ENCODE assay signal across 8 cellular contexts in genomic region chr14:20469890-20470858, GRCh38. TPM values are rescaled to one million over a fixed set of nuclear protein-coding genes. Genes with fewer than 3 reads are reported as not detected.
DNase-seq lines count a peak whose midpoint lies in the region; ATAC-seq, FAIRE-seq and TF ChIP-seq lines count a peak whose summit lies in the region.

No MANE protein-coding gene starts in this region.

- H3K14ac ChIP-seq in H1 (ENCODE audit: insufficient read length), result peak overlapping the region; percentile 24

- H3K4me1 ChIP-seq in H1 (replicated peaks in 1 of 4; ENCODE audit: control insufficient read depth in 3 of 4, insufficient read depth in 4 of 4, low read length in 3 of 4) (peaks cover 0 to 5% (median 2%) of the 10 kb centered on the region in 4 experiments; a peak in 3 of 7 replicates), mesodermal cell (ENCODE audit: control insufficient read depth, insufficient read depth, low read length, poor library complexity, severe bottlenecking) (peaks cover 3% of the 10 kb centered on the region)

- no peak for TF ChIP-seq RAD21 in H1 (IDR thresholded peaks at IDR 0.05 in 1 of 2, conservative IDR thresholded peaks at IDR 0.05 in 1 of 2; ENCODE audit: low read depth in 2 of 2, low read length in 2 of 2)

- peak overlapping the region; percentile 93 for H2BK12ac ChIP-seq in H1 (ENCODE audit: low read depth, low read length)

- WGBS in H1 (ENCODE audit: extremely low coverage in 1 of 2, insufficient coverage in 1 of 2, insufficient read length in 1 of 2, insufficient replicate concordance in 2 of 2, low coverage in 1 of 2, low lambda C conversion rate in 2 of 2, missing lambda C conversion rate in 1 of 2), 2 experiments, result 6% methylated on average over 12 of the region's 14 CpGs; no CpG with 5 or more reads in 1 of the 2 experiments
- 0 to 2% methylated on average over 7 to 13 of the region's 14 CpGs for WGBS in mesodermal cell (ENCODE audit: insufficient coverage in 2 of 2), 2 experiments

- peaks cover 12% of the 10 kb centered on the region; the same call in 1 of the 2 replicates for H3K79me1 ChIP-seq in H1 (ENCODE audit: low read depth, low read length)

- 0 out of 2 replicates have a peak overlapping the region, but pooled peaks have one; percentile 76 for H2BK15ac ChIP-seq in H1 (ENCODE audit: low read length)

- peak overlapping the region; percentile 52 for H2AFZ ChIP-seq in H1 (ENCODE audit: low read length)

- TF ChIP-seq POLR2A in H1 (IDR thresholded peaks at IDR 0.05; ENCODE audit: control extremely low read depth in 1 of 2, low read depth in 2 of 2, low read length in 2 of 2), result no peak; a peak in 1 of 3 replicates

- H3K9me3 ChIP-seq in H1 (ENCODE audit: insufficient read depth in 2 of 2, low read depth in 1 of 2, low read length in 1 of 2) (no peaks in the 10 kb centered on the region), mesodermal cell (ENCODE audit: control insufficient read depth, low read length) (no peaks in the 10 kb centered on the region)

- peak overlapping the region; percentile 86 for H2BK5ac ChIP-seq in H1 (ENCODE audit: low read depth, low read length)

- H2BK20ac ChIP-seq in H1 (ENCODE audit: low read length), result no peak overlapping the region

- H4K91ac ChIP-seq in H1 (replicated peaks; ENCODE audit: insufficient read length, low read length), result peak overlapping the region; percentile 86

- ATAC-seq in GM18517 (IDR thresholded peaks at IDR 0.05; ENCODE audit: unreplicated experiment) (peak; percentile 40), HG03060 (IDR thresholded peaks at IDR 0.05; ENCODE audit: low read depth, unreplicated experiment) (peak; percentile 16)

- peaks cover 10% of the 10 kb centered on the region for H3K23me2 ChIP-seq in H1 (ENCODE audit: low read depth, low read length)

- H3K36me3 ChIP-seq in H1 (ENCODE audit: control insufficient read depth in 2 of 4, insufficient read depth in 4 of 4, low read length in 3 of 4), result peaks cover 16 to 29% (median 26%) of the 10 kb centered on the region in 4 experiments; a peak in 7 of 8 replicates
- H3K36me3 ChIP-seq in mesodermal cell (ENCODE audit: control insufficient read depth, insufficient read depth, low read length), result peaks cover 38% of the 10 kb centered on the region

- CTCF ChIA-PET in H1 (lab: Charles Lee; ENCODE audit: partially characterized antibody), result interaction anchor here (1.2 to 1.7 kb wide), 3 partner anchors 54 to 143 kb away, joined by 3 to 10 read pairs (median 4); no protein-coding TSS in a partner anchor

- peak overlapping the region; percentile 85 to 97 (median 90) for H3K4me3 ChIP-seq in H1 (ENCODE audit: extremely low read depth in 1 of 4, insufficient read depth in 2 of 4, low read depth in 3 of 4, low read length in 4 of 4)
- peak overlapping the region; percentile 78 for H3K4me3 ChIP-seq in mesodermal cell (ENCODE audit: extremely low read depth, insufficient read depth, low read length, poor library complexity, severe bottlenecking)

- peaks cover 14 to 36% of the 10 kb centered on the region in 2 experiments; a peak in 3 of 4 replicates for H3K79me2 ChIP-seq in H1 (ENCODE audit: control insufficient read depth in 1 of 2, insufficient read depth in 2 of 2, low read length in 2 of 2)

- H3K4me2 ChIP-seq in H1 (ENCODE audit: insufficient read depth in 1 of 2, low read depth in 2 of 2, low read length in 2 of 2), result peak overlapping the region; percentile 92 to 100

- no peak overlapping the region for H4K8ac ChIP-seq in H1 (ENCODE audit: extremely low read depth, insufficient read depth, low read length)

- H2AK5ac ChIP-seq in H1 (ENCODE audit: low read depth, low read length), result no peak overlapping the region; the same call in 1 of the 2 replicates

- H3K27ac ChIP-seq in 22Rv1 (peak overlapping the region; percentile 92), H1 (ENCODE audit: low read depth, low read length) (peak overlapping the region; percentile 63), mesodermal cell (ENCODE audit: low read depth, low read length, severe bottlenecking) (peak overlapping the region; percentile 79)

- H3K4ac ChIP-seq in H1 (replicated peaks; ENCODE audit: insufficient read length, low read depth, low read length), result peak overlapping the region; percentile 32

- peak; percentile 31 to 35 for DNase-seq in NCI-H446 (lab: John Stamatoyannopoulos, UW)
- peak; percentile 63 to 72 for DNase-seq in activated CD4-positive, alpha-beta T cell treated with anti-CD3 and anti-CD28 coated beads, Interleukin-2, amount 50 U/mL, for 48 hours
- peak in 1 of 2 experiments; percentile 64 for DNase-seq in H1 (ENCODE audit: low read depth in 1 of 2, low spot score in 2 of 2)
- peak; percentile 38 to 50 for DNase-seq in stimulated activated CD8-positive, alpha-beta memory T cell treated with anti-CD3 and anti-CD28 coated beads, Interleukin-7, amount 100 ng/mL, for 4 hours (ENCODE audit: low read depth in 2 of 2)

- no peak for FAIRE-seq in H1 (lab: Jason Lieb, UNC)

- no peaks in the 10 kb centered on the region for H3K27me3 ChIP-seq in H1 (replicated peaks in 1 of 4; ENCODE audit: control insufficient read depth in 3 of 4, extremely low read depth in 1 of 4, insufficient read depth in 3 of 4, low read length in 3 of 4)

- H4K20me1 ChIP-seq in H1 (replicated peaks in 1 of 2; ENCODE audit: control insufficient read depth in 1 of 2, insufficient read depth in 2 of 2, low read length in 2 of 2), result peaks cover 4 to 9% of the 10 kb centered on the region in 2 experiments

- H3K56ac ChIP-seq in H1 (replicated peaks; ENCODE audit: insufficient read length, low read depth, low read length), result peak overlapping the region; percentile 56

- TF ChIP-seq CTCF in 22Rv1 (IDR thresholded peaks at IDR 0.05) (no peak), H1 (IDR thresholded peaks at IDR 0.05; ENCODE audit: control extremely low read depth in 1 of 3, insufficient read depth in 1 of 3, low read depth in 1 of 3, low read length in 3 of 3) (no peak)

- H3K18ac ChIP-seq in H1 (ENCODE audit: extremely low read depth, low read length), result peak overlapping the region; percentile 85

- H3K9ac ChIP-seq in H1 (replicated peaks in 1 of 4; ENCODE audit: extremely low read depth in 1 of 4, low read depth in 3 of 4, low read length in 3 of 4), result peak overlapping the region; percentile 78 to 95 (median 92)

- POLR2A ChIA-PET in H1 (lab: Charles Lee; ENCODE audit: partially characterized antibody), result interaction anchor here (0.6 to 6.7 kb wide), 52 partner anchors 8 to 627 kb away, joined by 3 to 88 read pairs (median 4); partner anchors contain the start of genes APEX1, CCNB1IP1, KLHL33 and OSGEP

- peak overlapping the region; percentile 59 for H2BK120ac ChIP-seq in H1 (replicated peaks; ENCODE audit: low read depth, low read length)

- no peak overlapping the region for H3K23ac ChIP-seq in H1 (ENCODE audit: insufficient read length)

- no peak overlapping the region for H4K5ac ChIP-seq in H1 (ENCODE audit: insufficient read length, low read depth, low read length)

- no peak for TF ChIP-seq EP300 in H1 (IDR thresholded peaks at IDR 0.05; ENCODE audit: borderline replicate concordance in 1 of 2, low read depth in 2 of 2, low read length in 2 of 2)

RNA-seq across cellular contexts. Expression of gene PNP, which starts 1.0 kb away (rescaled TPM):
- total RNA-seq in H1 (2021; fragmentation: NEBNext Ultra II Directional; extraction: Animal tissue kit (Norgen Biotek cat#: 25700)), result 108 and 110 TPM in 2 replicates
- polyA plus RNA-seq in H1 (2011; rRNA removed), result 97.6 and 130 TPM in 2 replicates
- 133 TPM for polyA plus RNA-seq in H1 (2011; cell fraction: cytosol; rRNA removed)
- 74.9 TPM for polyA plus RNA-seq in H1 (2011; cell fraction: nucleus; rRNA removed)
- polyA plus RNA-seq in H1 (2012, experiment 1 of 2), result 101 to 121 TPM (median 113 TPM) in 4 replicates
- 83.6 TPM for polyA plus RNA-seq in H1 (2012, experiment 2 of 2)
- polyA plus RNA-seq in H1 (2013, experiment 1 of 2), result 106 TPM
- 109 TPM for polyA plus RNA-seq in H1 (2013, experiment 2 of 2)
- 112 and 189 TPM in 2 replicates for polyA minus RNA-seq in H1 (2011; rRNA and poly(A)+ RNA removed)
- polyA minus RNA-seq in H1 (2011; cell fraction: cytosol; rRNA and poly(A)+ RNA removed), result 85.6 TPM
- polyA minus RNA-seq in H1 (2011; cell fraction: nucleus; rRNA and poly(A)+ RNA removed), result 56.1 TPM
- 81.2 TPM for polyA plus RNA-seq in mesodermal cell (2013, experiment 1 of 2)
- 60.0 TPM for polyA plus RNA-seq in mesodermal cell (2013, experiment 2 of 2)

RNA-seq across cellular contexts. Expression of gene PIP4P1, which starts 8.9 kb away (rescaled TPM):
- 29.5 and 33.4 TPM in 2 replicates for total RNA-seq in H1 (2021; fragmentation: NEBNext Ultra II Directional; extraction: Animal tissue kit (Norgen Biotek cat#: 25700))
- polyA plus RNA-seq in H1 (2011; rRNA removed), result 60.0 and 67.7 TPM in 2 replicates
- polyA plus RNA-seq in H1 (2011; cell fraction: cytosol; rRNA removed), result 51.0 TPM
- 132 TPM for polyA plus RNA-seq in H1 (2011; cell fraction: nucleus; rRNA removed)
- 32.7 to 41.6 TPM (median 39.1 TPM) in 4 replicates for polyA plus RNA-seq in H1 (2012, experiment 1 of 2)
- 45.8 TPM for polyA plus RNA-seq in H1 (2012, experiment 2 of 2)
- polyA plus RNA-seq in H1 (2013, experiment 1 of 2), result 30.9 TPM
- 29.3 TPM for polyA plus RNA-seq in H1 (2013, experiment 2 of 2)
- polyA minus RNA-seq in H1 (2011; rRNA and poly(A)+ RNA removed), result 45.7 and 46.2 TPM in 2 replicates
- 16.5 TPM for polyA minus RNA-seq in H1 (2011; cell fraction: cytosol; rRNA and poly(A)+ RNA removed)
- polyA minus RNA-seq in H1 (2011; cell fraction: nucleus; rRNA and poly(A)+ RNA removed), result 41.4 TPM
- 34.0 TPM for polyA plus RNA-seq in mesodermal cell (2013, experiment 1 of 2)
- polyA plus RNA-seq in mesodermal cell (2013, experiment 2 of 2), result 31.3 TPM

RNA-seq across cellular contexts. Expression of gene APEX1, which starts 15.1 kb away (rescaled TPM):
- total RNA-seq in H1 (2021; fragmentation: NEBNext Ultra II Directional; extraction: Animal tissue kit (Norgen Biotek cat#: 25700)), result 384 and 404 TPM in 2 replicates
- polyA plus RNA-seq in H1 (2011; rRNA removed), result 663 and 700 TPM in 2 replicates
- 569 TPM for polyA plus RNA-seq in H1 (2011; cell fraction: cytosol; rRNA removed)
- 419 TPM for polyA plus RNA-seq in H1 (2011; cell fraction: nucleus; rRNA removed)
- 386 to 452 TPM (median 414 TPM) in 4 replicates for polyA plus RNA-seq in H1 (2012, experiment 1 of 2)
- polyA plus RNA-seq in H1 (2012, experiment 2 of 2), result 452 TPM
- polyA plus RNA-seq in H1 (2013, experiment 1 of 2), result 438 TPM
- 437 TPM for polyA plus RNA-seq in H1 (2013, experiment 2 of 2)
- polyA minus RNA-seq in H1 (2011; rRNA and poly(A)+ RNA removed), result 469 and 561 TPM in 2 replicates
- 148 TPM for polyA minus RNA-seq in H1 (2011; cell fraction: cytosol; rRNA and poly(A)+ RNA removed)
- 103 TPM for polyA minus RNA-seq in H1 (2011; cell fraction: nucleus; rRNA and poly(A)+ RNA removed)
- 219 TPM for polyA plus RNA-seq in mesodermal cell (2013, experiment 1 of 2)
- 213 TPM for polyA plus RNA-seq in mesodermal cell (2013, experiment 2 of 2)

RNA-seq across cellular contexts. Expression of gene OSGEP, which starts 15.6 kb away (rescaled TPM):
- 34.4 and 42.3 TPM in 2 replicates for total RNA-seq in H1 (2021; fragmentation: NEBNext Ultra II Directional; extraction: Animal tissue kit (Norgen Biotek cat#: 25700))
- polyA plus RNA-seq in H1 (2011; rRNA removed), result 78.6 and 89.5 TPM in 2 replicates
- 81.4 TPM for polyA plus RNA-seq in H1 (2011; cell fraction: cytosol; rRNA removed)
- polyA plus RNA-seq in H1 (2011; cell fraction: nucleus; rRNA removed), result 102 TPM
- polyA plus RNA-seq in H1 (2012, experiment 1 of 2), result 37.4 to 45.8 TPM (median 40.8 TPM) in 4 replicates
- 15.9 TPM for polyA plus RNA-seq in H1 (2012, experiment 2 of 2)
- 24.0 TPM for polyA plus RNA-seq in H1 (2013, experiment 1 of 2)
- 22.1 TPM for polyA plus RNA-seq in H1 (2013, experiment 2 of 2)
- polyA minus RNA-seq in H1 (2011; rRNA and poly(A)+ RNA removed), result 54.5 and 58.5 TPM in 2 replicates
- polyA minus RNA-seq in H1 (2011; cell fraction: cytosol; rRNA and poly(A)+ RNA removed), result 28.7 TPM
- 83.8 TPM for polyA minus RNA-seq in H1 (2011; cell fraction: nucleus; rRNA and poly(A)+ RNA removed)
- polyA plus RNA-seq in mesodermal cell (2013, experiment 1 of 2), result 27.3 TPM
- polyA plus RNA-seq in mesodermal cell (2013, experiment 2 of 2), result 22.7 TPM

RNA-seq across cellular contexts. Expression of gene KLHL33, which starts 34.2 kb away (rescaled TPM):
- total RNA-seq in H1 (2021; fragmentation: NEBNext Ultra II Directional; extraction: Animal tissue kit (Norgen Biotek cat#: 25700)), result 0.11 TPM in 1 of 2 replicates, not detected in the other
- 0.17 and 0.20 TPM in 2 replicates for polyA plus RNA-seq in H1 (2011; rRNA removed)
- 0.13 TPM for polyA plus RNA-seq in H1 (2011; cell fraction: cytosol; rRNA removed)
- polyA plus RNA-seq in H1 (2011; cell fraction: nucleus; rRNA removed), result 0.53 TPM
- polyA plus RNA-seq in H1 (2012, experiment 1 of 2), result 0.14 to 0.21 TPM (median 0.18 TPM) in 4 replicates
- 0.04 TPM for polyA plus RNA-seq in H1 (2012, experiment 2 of 2)
- 0.02 TPM for polyA plus RNA-seq in H1 (2013, experiment 1 of 2)
- polyA plus RNA-seq in H1 (2013, experiment 2 of 2), result 0.04 TPM
- polyA minus RNA-seq in H1 (2011; rRNA and poly(A)+ RNA removed), result 0.44 and 0.63 TPM in 2 replicates
- polyA minus RNA-seq in H1 (2011; cell fraction: cytosol; rRNA and poly(A)+ RNA removed), result 0.22 TPM
- 0.20 TPM for polyA minus RNA-seq in H1 (2011; cell fraction: nucleus; rRNA and poly(A)+ RNA removed)
- polyA plus RNA-seq in mesodermal cell (2013, experiment 1 of 2), result not detected
- polyA plus RNA-seq in mesodermal cell (2013, experiment 2 of 2), result not detected
